In genomic region chr5:1514027-1514818, GRCh38 we compare ENCODE assay signal across 11 cellular contexts. TPM values are rescaled to one million over a fixed set of nuclear protein-coding genes. Genes with fewer than 3 reads are reported as not detected.
DNase-seq lines count a peak whose midpoint lies in the region; ATAC-seq and TF ChIP-seq lines count a peak whose summit lies in the region.
"Had no signal": no experiment of that assay in that cellular context is flagged by ENCODE, and none has a peak within 500 bp of the region (broad histone marks: within the 10 kb centered on the region; RNA-seq: fewer than 3 reads in every experiment).

No MANE protein-coding gene starts in this region.

- no peak for TF ChIP-seq CTCF in ovary (IDR thresholded peaks at IDR 0.05)

- WGBS in ovary, 3 donors = 83 to 86% (median 85%) methylated on average over 30 of the region's 30 CpGs

- H3K27ac ChIP-seq in BLaER1 (peak overlapping the region; percentile 19; the same call in 1 of the 2 replicates), ovary (no peak overlapping the region)

- H3K27me3 ChIP-seq in BLaER1 = no peaks in the 10 kb centered on the region
- H3K27me3 ChIP-seq in NT2/D1 (ENCODE audit: insufficient read depth, insufficient read length) = no peaks in the 10 kb centered on the region
- no peaks in the 10 kb centered on the region for H3K27me3 ChIP-seq in ovary

- ATAC-seq in left ventricle myocardium superior (no peak), HG03520 (IDR thresholded peaks at IDR 0.05; ENCODE audit: unreplicated experiment) (no peak), HG02973 (IDR thresholded peaks at IDR 0.05; ENCODE audit: unreplicated experiment) (no peak)

- H3K4me1 ChIP-seq in BLaER1 (peaks cover 62% of the 10 kb centered on the region), NT2/D1 (ENCODE audit: insufficient read depth, insufficient read length) (peaks cover 46% of the 10 kb centered on the region), ovary (ENCODE audit: insufficient read depth) (peaks cover 4% of the 10 kb centered on the region)

- H3K36me3 ChIP-seq in BLaER1 (peaks cover 94% of the 10 kb centered on the region), NT2/D1 (ENCODE audit: insufficient read depth, insufficient read length, low read length) (peaks cover 77% of the 10 kb centered on the region), ovary (no peaks in the 10 kb centered on the region)

- TF ChIP-seq EP300 in ovary (IDR thresholded peaks at IDR 0.05) = no peak

- DNase-seq in NT2/D1 (ENCODE audit: low read depth, low spot score) (no peak), left ventricle myocardium superior (peak; percentile 25), ovary (peak; percentile 4 to 21 (median 11)), DMS53 (lab: John Stamatoyannopoulos, UW) (no peak), NOMO-1 treated with dmso at 0.1 percent for 144 hours (lab: John Stamatoyannopoulos, UW; ENCODE audit: unreplicated experiment) (no peak)
- DNase-seq: CD4-positive, CD25-positive, alpha-beta regulatory T cell; hippocampal formation; NCI-H187 had no signal

- H3K9ac ChIP-seq in BLaER1 = peak overlapping the region; percentile 27; the same call in 1 of the 2 replicates
- H3K9ac ChIP-seq in NT2/D1 (ENCODE audit: insufficient read length, low read depth) = peak overlapping the region; percentile 74

- TF ChIP-seq POLR2A in ovary (IDR thresholded peaks at IDR 0.05) = no peak

- H3K4me3 ChIP-seq in BLaER1 (no peak overlapping the region), NT2/D1 (ENCODE audit: insufficient read length, low read depth) (peak overlapping the region; percentile 8), ovary (no peak overlapping the region)

- H4K20me1 ChIP-seq in BLaER1 = peaks cover 100% of the 10 kb centered on the region

- intact Hi-C loops in left ventricle myocardium superior (cut with micrococcal nuclease) (no loop called here), ovary (cut with DNase I) (no loop called here)

- H3K4me2 ChIP-seq in BLaER1 = no peak overlapping the region; the same call in 1 of the 2 replicates

- H3K9me3 ChIP-seq in BLaER1 (no peaks in the 10 kb centered on the region), NT2/D1 (ENCODE audit: insufficient read depth, low read length) (no peaks in the 10 kb centered on the region), ovary (no peaks in the 10 kb centered on the region)

RNA-seq across cellular contexts. Expression of gene LPCAT1, which starts 9.5 kb away (rescaled TPM):
- total RNA-seq in left ventricle myocardium superior (13.4 TPM), ovary (10 to 100 TPM; 13.0 to 28.2 (median 25.3) TPM)
- 10 to 100 TPM; 18.7 to 57.1 TPM for polyA plus RNA-seq in ovary

Comparison
In these comparisons a context has a peak if more than half of its experiments do, and no peak if none do; other contexts are left out.
1. DNase-seq: peak in left ventricle myocardium superior (single experiment) and ovary (5 of 5); none in NT2/D1 (single experiment), DMS53 (single experiment) and NOMO-1 treated with dmso at 0.1 percent for 144 hours (single experiment).